In genomic region chr22:28773461-28773867, GRCh38 we compare ENCODE assay signal across 8 cellular contexts. TPM values are rescaled to one million over a fixed set of nuclear protein-coding genes. Genes with fewer than 3 reads are reported as not detected.
DNase-seq lines count a peak whose midpoint lies in the region; ATAC-seq and TF ChIP-seq lines count a peak whose summit lies in the region.

No MANE protein-coding gene starts in this region.

- no peak for TF ChIP-seq EP300 in SK-N-SH (IDR thresholded peaks at IDR 0.05; ENCODE audit: borderline replicate concordance in 1 of 2, low read depth in 1 of 2, low read length in 1 of 2)

- TF ChIP-seq CTCF in SK-N-SH (IDR thresholded peaks at IDR 0.05), result no peak
- no peak for TF ChIP-seq CTCF in fibroblast of mammary gland (conservative IDR thresholded peaks at IDR 0.05; ENCODE audit: control insufficient read depth, insufficient read depth, low read depth, low read length)
- TF ChIP-seq CTCF in progenitor cell of endocrine pancreas (IDR thresholded peaks at IDR 0.05; ENCODE audit: unreplicated experiment), result no peak

- H3K4me1 Mint-ChIP-seq in progenitor cell of endocrine pancreas (ENCODE audit: low read depth), result peaks cover 11% of the 10 kb centered on the region

- CTCF ChIA-PET in SK-N-SH (lab: Yijun Ruan, JAX), result interaction anchor here (1.1 to 3.2 kb wide), 10 partner anchors 8 to 174 kb away, joined by 3 to 17 read pairs (median 6); partner anchors contain the start of gene XBP1

- peaks cover 21% of the 10 kb centered on the region for H3K36me3 Mint-ChIP-seq in progenitor cell of endocrine pancreas (ENCODE audit: insufficient read depth)

- no peak for TF ChIP-seq RAD21 in SK-N-SH (IDR thresholded peaks at IDR 0.05; ENCODE audit: low read length)

- peak overlapping the region; percentile 71 to 88 for H3K27ac ChIP-seq in SK-N-SH (ENCODE audit: low read depth in 2 of 2, low read length in 1 of 2)

- peaks cover 55% of the 10 kb centered on the region for H3K79me2 ChIP-seq in SK-N-SH (ENCODE audit: insufficient read depth)

- no peaks in the 10 kb centered on the region for H3K27me3 Mint-ChIP-seq in progenitor cell of endocrine pancreas

- WGBS in SK-N-SH (ENCODE audit: low lambda C conversion rate), result 8% methylated on average over 10 of the region's 10 CpGs

- H4K20me1 ChIP-seq in SK-N-SH (ENCODE audit: insufficient read depth), result no peaks in the 10 kb centered on the region

- ATAC-seq in SK-N-SH treated with all-trans-retinoic acid at 6 μM for 48 hours (no peak; the same call in 2 of the 3 replicates), HG02884 (IDR thresholded peaks at IDR 0.05; ENCODE audit: unreplicated experiment) (peak; percentile 29)

- peak overlapping the region; percentile 94 for H3K9ac ChIP-seq in SK-N-SH

- DNase-seq in SK-N-SH, result no peak
- peak; percentile 8 for DNase-seq in SK-N-DZ (ENCODE audit: low spot score)
- peak; percentile 72 for DNase-seq in fibroblast of mammary gland (ENCODE audit: low read depth)
- no peak for DNase-seq in progenitor cell of endocrine pancreas (ENCODE audit: low spot score, unreplicated experiment)
- DNase-seq in NK-92 (lab: John Stamatoyannopoulos, UW; ENCODE audit: unreplicated experiment), result no peak
- DNase-seq in stimulated activated CD4-positive, alpha-beta T cell treated with anti-CD3 and anti-CD28 coated beads, Interleukin-4, amount 100 ng/mL, for 24 hours, result no peak

- H3K27ac Mint-ChIP-seq in progenitor cell of endocrine pancreas, result peak overlapping the region; percentile 95

- POLR2A ChIA-PET in SK-N-SH (lab: Yijun Ruan, JAX), result interaction anchor here (1.0 kb wide), 2 partner anchors 12 to 94 kb away, joined by 4 read pairs; partner anchors contain the start of gene TTC28

- peak overlapping the region; percentile 84 for H3K4me3 Mint-ChIP-seq in progenitor cell of endocrine pancreas (ENCODE audit: low read depth)

- H3K9me3 ChIP-seq in SK-N-SH, result no peaks in the 10 kb centered on the region

- H3K4me3 ChIP-seq in SK-N-SH (ENCODE audit: low read depth in 2 of 2, low read length in 1 of 2) (peak overlapping the region; percentile 60 to 88), fibroblast of mammary gland (ENCODE audit: control insufficient read depth, low read depth, low read length) (peak overlapping the region; percentile 87)

- peaks cover 5% of the 10 kb centered on the region for H3K9me3 Mint-ChIP-seq in progenitor cell of endocrine pancreas (ENCODE audit: low read depth)

- H3K9me2 ChIP-seq in SK-N-SH, result no peaks in the 10 kb centered on the region

- H3K36me3 ChIP-seq in SK-N-SH (replicated peaks in 1 of 2; ENCODE audit: control insufficient read depth in 1 of 2, insufficient read depth in 2 of 2, low read length in 1 of 2), result peaks cover 0 to 35% of the 10 kb centered on the region in 2 experiments

- no peaks in the 10 kb centered on the region for H3K4me1 ChIP-seq in SK-N-SH (ENCODE audit: control insufficient read depth in 1 of 2, insufficient read depth in 2 of 2, low read depth in 1 of 2, low read length in 1 of 2)

- peak overlapping the region; percentile 86 for H2AFZ ChIP-seq in SK-N-SH (ENCODE audit: low read depth)

- no peaks in the 10 kb centered on the region for H3K27me3 ChIP-seq in SK-N-SH (ENCODE audit: insufficient read depth)

- peak overlapping the region; percentile 95 for H3K4me2 ChIP-seq in SK-N-SH

- peaks cover 7% of the 10 kb centered on the region for H3F3A ChIP-seq in SK-N-SH (replicated peaks; ENCODE audit: insufficient read depth)

TF ChIP-seq in SK-N-SH, 30 proteins besides CTCF, POLR2A, EP300 and RAD21 (continues in another document):
- TF ChIP-seq NRF1 (IDR thresholded peaks at IDR 0.05; ENCODE audit: low read depth, low read length), result no peak
- TF ChIP-seq USF2 (IDR thresholded peaks at IDR 0.05; ENCODE audit: borderline replicate concordance, low read depth, low read length), result no peak
- no peak for TF ChIP-seq USF1 (IDR thresholded peaks at IDR 0.05; ENCODE audit: borderline replicate concordance, low read depth)
- TF ChIP-seq JUND (IDR thresholded peaks at IDR 0.05), result no peak
- TF ChIP-seq FOSL2 (IDR thresholded peaks at IDR 0.05; ENCODE audit: borderline replicate concordance, low read depth), result 0 out of 2 replicates have a peak, but pooled peaks have one; percentile 1

TF ChIP-seq in SK-N-SH treated with all-trans-retinoic acid at 6 μM for 48 hours, 23 proteins besides CTCF, POLR2A, EP300 and RAD21:
- no peak for TF ChIP-seq ZNF8 (CRISPR knock-in tag; IDR thresholded peaks at IDR 0.05)
- TF ChIP-seq TCF4 (CRISPR knock-in tag; IDR thresholded peaks at IDR 0.05; ENCODE audit: borderline replicate concordance), result no peak
- TF ChIP-seq ZC3H10 (CRISPR knock-in tag; IDR thresholded peaks at IDR 0.05), result no peak
- no peak for TF ChIP-seq ISL1 (CRISPR knock-in tag; IDR thresholded peaks at IDR 0.05)
- no peak for TF ChIP-seq GLIS3 (CRISPR knock-in tag; IDR thresholded peaks at IDR 0.05)
- TF ChIP-seq BACH2 (CRISPR knock-in tag; IDR thresholded peaks at IDR 0.05; ENCODE audit: borderline replicate concordance), result no peak
- no peak for TF ChIP-seq ZFP3 (CRISPR knock-in tag; IDR thresholded peaks at IDR 0.05)
- no peak for TF ChIP-seq RARB (CRISPR knock-in tag; IDR thresholded peaks at IDR 0.05)
- TF ChIP-seq ZNF565 (CRISPR knock-in tag; conservative IDR thresholded peaks at IDR 0.05; ENCODE audit: low read depth), result no peak
- TF ChIP-seq OSR1 (CRISPR knock-in tag; IDR thresholded peaks at IDR 0.05), result no peak
- TF ChIP-seq CREB5 (CRISPR knock-in tag; IDR thresholded peaks at IDR 0.05; ENCODE audit: low read depth), result no peak
- TF ChIP-seq ZFP30 (CRISPR knock-in tag; IDR thresholded peaks at IDR 0.05), result no peak

RNA-seq across cellular contexts. Expression of gene CCDC117, which starts 1.0 kb away (rescaled TPM):
- 4.2 and 4.5 TPM in 2 replicates for polyA plus RNA-seq in SK-N-SH (2012; rRNA removed)
- polyA plus RNA-seq in SK-N-SH (2012; cell fraction: cytosol; rRNA removed), result 6.3 and 7.3 TPM in 2 replicates
- 3.4 and 4.6 TPM in 2 replicates for polyA plus RNA-seq in SK-N-SH (2012; cell fraction: nucleus; rRNA removed)
- 35.6 and 37.4 TPM in 2 replicates for polyA plus RNA-seq in SK-N-DZ (2014; cell fraction: cytosol; rRNA removed)
- polyA plus RNA-seq in SK-N-DZ (2014; cell fraction: nucleus; rRNA removed), result 13.6 and 15.0 TPM in 2 replicates
- 39.9 and 40.4 TPM in 2 replicates for total RNA-seq in progenitor cell of endocrine pancreas

RNA-seq across cellular contexts. Expression of gene XBP1, which starts 26.9 kb away (rescaled TPM):
- 55.6 and 67.6 TPM in 2 replicates for polyA plus RNA-seq in SK-N-SH (2012; rRNA removed)
- polyA plus RNA-seq in SK-N-SH (2012; cell fraction: cytosol; rRNA removed), result 54.5 and 55.5 TPM in 2 replicates
- 59.8 and 81.9 TPM in 2 replicates for polyA plus RNA-seq in SK-N-SH (2012; cell fraction: nucleus; rRNA removed)
- 63.4 and 80.6 TPM in 2 replicates for polyA plus RNA-seq in SK-N-DZ (2014; cell fraction: cytosol; rRNA removed)
- polyA plus RNA-seq in SK-N-DZ (2014; cell fraction: nucleus; rRNA removed), result 44.1 and 51.4 TPM in 2 replicates
- total RNA-seq in progenitor cell of endocrine pancreas, result 126 and 130 TPM in 2 replicates

RNA-seq across cellular contexts. Expression of gene HSCB, which starts 31.6 kb away (rescaled TPM):
- polyA plus RNA-seq in SK-N-SH (2012; rRNA removed), result 19.1 and 19.9 TPM in 2 replicates
- polyA plus RNA-seq in SK-N-SH (2012; cell fraction: cytosol; rRNA removed), result 25.8 and 30.4 TPM in 2 replicates
- polyA plus RNA-seq in SK-N-SH (2012; cell fraction: nucleus; rRNA removed), result 6.6 and 9.1 TPM in 2 replicates
- polyA plus RNA-seq in SK-N-DZ (2014; cell fraction: cytosol; rRNA removed), result 27.2 and 30.9 TPM in 2 replicates
- 11.2 and 12.4 TPM in 2 replicates for polyA plus RNA-seq in SK-N-DZ (2014; cell fraction: nucleus; rRNA removed)
- total RNA-seq in progenitor cell of endocrine pancreas, result 15.3 and 18.5 TPM in 2 replicates

RNA-seq across cellular contexts. Expression of gene CHEK2, which starts 31.8 kb away (rescaled TPM):
- 12.0 and 20.7 TPM in 2 replicates for polyA plus RNA-seq in SK-N-SH (2012; rRNA removed)
- polyA plus RNA-seq in SK-N-SH (2012; cell fraction: cytosol; rRNA removed), result 11.1 and 11.3 TPM in 2 replicates
- 45.3 and 54.0 TPM in 2 replicates for polyA plus RNA-seq in SK-N-SH (2012; cell fraction: nucleus; rRNA removed)
- polyA plus RNA-seq in SK-N-DZ (2014; cell fraction: cytosol; rRNA removed), result 85.2 and 87.8 TPM in 2 replicates
- polyA plus RNA-seq in SK-N-DZ (2014; cell fraction: nucleus; rRNA removed), result 69.5 and 84.6 TPM in 2 replicates
- 24.1 and 25.6 TPM in 2 replicates for total RNA-seq in progenitor cell of endocrine pancreas

Comparison
In these comparisons a context has a peak if more than half of its experiments do, and no peak if none do; other contexts are left out.
1. DNase-seq: peak in SK-N-DZ (single experiment) and fibroblast of mammary gland (single experiment); none in SK-N-SH (single experiment), progenitor cell of endocrine pancreas (single experiment), NK-92 (single experiment) and stimulated activated CD4-positive, alpha-beta T cell treated with anti-CD3 and anti-CD28 coated beads, Interleukin-4, amount 100 ng/mL, for 24 hours (single experiment).